Comparison of ENCODE assay signal across 9 cellular contexts in the genomic region with DNA sequence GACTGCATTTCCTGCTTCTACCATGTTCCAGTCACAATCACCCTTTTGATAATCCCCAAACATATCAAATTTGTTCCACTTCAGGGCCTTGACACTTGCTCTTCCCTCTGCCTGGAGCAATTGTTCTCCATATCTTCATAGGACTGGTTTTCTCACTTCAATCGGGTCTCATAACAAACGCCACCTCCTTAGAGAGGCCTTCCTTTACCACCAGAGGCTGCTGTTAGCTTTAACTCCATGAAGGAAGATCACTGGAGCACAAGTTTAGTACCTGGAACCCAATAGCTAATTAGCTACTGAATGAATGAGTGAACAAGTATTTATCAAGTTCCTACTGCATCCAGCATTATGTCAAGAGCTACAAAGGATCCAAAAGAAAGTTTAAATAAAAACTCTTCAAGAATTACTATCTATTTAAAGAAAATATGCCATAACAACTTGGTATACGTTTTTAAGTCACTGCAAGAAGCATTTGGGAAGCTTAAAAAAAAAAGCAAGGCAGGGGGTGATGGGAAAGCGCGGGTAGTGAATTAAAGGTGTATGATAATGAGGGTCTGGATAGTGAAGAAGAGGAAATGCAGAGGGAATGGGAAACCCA. TPM values are rescaled to one million over a fixed set of nuclear protein-coding genes. Genes with fewer than 3 reads are reported as not detected.
DNase-seq lines count a peak whose midpoint lies in the region; ATAC-seq and TF ChIP-seq lines count a peak whose summit lies in the region.
"Had no signal": no experiment of that assay in that cellular context is flagged by ENCODE, and none has a peak within 500 bp of the region (broad histone marks: within the 10 kb centered on the region; RNA-seq: fewer than 3 reads in every experiment).

No MANE protein-coding gene starts in this region.

- BruUV-seq in Caco-2 (replicated peaks; lab: Mats Ljungman, UMichigan): no TSS peak
- BruUV-seq in IMR-90 (replicated peaks; lab: Mats Ljungman, UMichigan): no TSS peak

- H3K4me3 ChIP-seq in Caco-2 (ENCODE audit: low read depth, low read length): no peak overlapping the region
- H3K4me3 ChIP-seq in IMR-90 (ENCODE audit: insufficient read depth, low read depth, low read length): no peak overlapping the region
- no peak overlapping the region for H3K4me3 ChIP-seq in brain microvascular endothelial cell (ENCODE audit: low read depth, low read length)
- no peak overlapping the region for H3K4me3 ChIP-seq in left lung

- no peak overlapping the region for H3K9ac ChIP-seq in IMR-90 (ENCODE audit: low read depth, low read length)

- 100% methylated on average over 2 of the region's 5 CpGs; no CpG with 5 or more reads in 1 of the 2 experiments for WGBS in IMR-90 (ENCODE audit: extremely low coverage in 2 of 2, insufficient read length in 1 of 2), 2 experiments

- H3K36me3 ChIP-seq in Caco-2 (ENCODE audit: control insufficient read depth, insufficient read depth, low read length) (no peaks in the 10 kb centered on the region), IMR-90 (ENCODE audit: control insufficient read depth, insufficient read depth, low read length) (peaks cover 2% of the 10 kb centered on the region; the same call in 1 of the 2 replicates), brain microvascular endothelial cell (replicated peaks) (no peaks in the 10 kb centered on the region), left lung (no peaks in the 10 kb centered on the region)

- CTCF ChIA-PET in Caco-2 (lab: Charles Lee): interaction anchor here (0.5 to 2.0 kb wide), 11 partner anchors 10 to 411 kb away, joined by 3 to 25 read pairs (median 4); partner anchors contain the start of genes BAZ2B and MARCHF7
- CTCF ChIA-PET in IMR-90 (lab: Yijun Ruan, JAX): interaction anchor here (0.8 kb wide), 1 partner anchor 9 kb away, joined by 3 read pairs; no protein-coding TSS in a partner anchor

- H3K23ac ChIP-seq in IMR-90 (ENCODE audit: low read depth, low read length): no peak overlapping the region

- no peak overlapping the region for H4K8ac ChIP-seq in IMR-90 (ENCODE audit: low read depth in 2 of 2, low read length in 2 of 2)

- no peak overlapping the region for H2AK9ac ChIP-seq in IMR-90 (replicated peaks; ENCODE audit: low read depth, low read length, poor library complexity)

- TF ChIP-seq CTCF in Caco-2 (IDR thresholded peaks at IDR 0.05; ENCODE audit: insufficient read depth in 1 of 2, low read depth in 1 of 2, low read length in 1 of 2, severe bottlenecking in 1 of 2, unreplicated experiment in 1 of 2): peak; percentile 36 to 89
- peak; percentile 24; the same call in 1 of the 2 replicates for TF ChIP-seq CTCF in IMR-90 (conservative IDR thresholded peaks at IDR 0.05; ENCODE audit: low read depth, low read length)
- TF ChIP-seq CTCF in brain microvascular endothelial cell (IDR thresholded peaks at IDR 0.05; ENCODE audit: low read depth, low read length, missing control alignments): peak; percentile 58
- TF ChIP-seq CTCF in left lung (IDR thresholded peaks at IDR 0.05): peak in 1 of 2 donors; percentile 12

- no peak overlapping the region for H4K91ac ChIP-seq in IMR-90 (ENCODE audit: insufficient read depth, low read depth, low read length)

- no peaks in the 10 kb centered on the region for H3K4me1 ChIP-seq in Caco-2
- no peaks in the 10 kb centered on the region for H3K4me1 ChIP-seq in IMR-90 (ENCODE audit: control insufficient read depth, insufficient read depth, low read length)
- peaks cover 0 to 20% of the 10 kb centered on the region in 2 donors for H3K4me1 ChIP-seq in left lung

- no peaks in the 10 kb centered on the region for H3K36me3 Mint-ChIP-seq in Caco-2 (ENCODE audit: insufficient read depth, unreplicated experiment)
- no peaks in the 10 kb centered on the region for H3K36me3 Mint-ChIP-seq in natural killer cell treated with Interleukin-12 subunit alpha and Interleukin-12 subunit beta and Interleukin-15 and Interleukin-18, amount 100 ng/mL, for 72 hours
- H3K36me3 Mint-ChIP-seq: immature natural killer cell had no signal

- no peak overlapping the region for H2BK5ac ChIP-seq in IMR-90 (ENCODE audit: low read depth, low read length, poor library complexity, severe bottlenecking)

- no peak overlapping the region for H2AFZ ChIP-seq in IMR-90 (replicated peaks; ENCODE audit: low read length, poor library complexity)

- no peaks in the 10 kb centered on the region for H3K9me3 Mint-ChIP-seq in Caco-2 (ENCODE audit: unreplicated experiment)
- H3K9me3 Mint-ChIP-seq in natural killer cell treated with Interleukin-12 subunit alpha and Interleukin-12 subunit beta and Interleukin-15 and Interleukin-18, amount 100 ng/mL, for 72 hours: no peaks in the 10 kb centered on the region
- H3K9me3 Mint-ChIP-seq: immature natural killer cell had no signal

- no peaks in the 10 kb centered on the region for H4K20me1 ChIP-seq in IMR-90 (ENCODE audit: insufficient read depth, low read length)

- H3K27ac ChIP-seq in IMR-90 (ENCODE audit: insufficient read depth, low read length) (no peak overlapping the region), brain microvascular endothelial cell (no peak overlapping the region), left lung (peak overlapping the region in 1 of 2 donors; percentile 35)

- no peak overlapping the region for H3K56ac ChIP-seq in IMR-90 (ENCODE audit: extremely low read depth, insufficient read depth, low read length)

- H2BK15ac ChIP-seq in IMR-90 (ENCODE audit: low read depth, low read length): no peak overlapping the region

- ATAC-seq in IMR-90 (ENCODE audit: low read depth) (no peak), left lung (peak; percentile 74), HG03159 (IDR thresholded peaks at IDR 0.05; ENCODE audit: unreplicated experiment) (no peak)
- no peak for ATAC-seq in natural killer cell treated with Interleukin-12 subunit alpha and Interleukin-12 subunit beta and Interleukin-15 and Interleukin-18, amount 100 ng/mL, for 72 hours

- H2AK5ac ChIP-seq in IMR-90 (ENCODE audit: low read depth, low read length): no peak overlapping the region

- H3K27me3 ChIP-seq in Caco-2 (replicated peaks; ENCODE audit: control insufficient read depth, insufficient read depth, low read length): no peaks in the 10 kb centered on the region
- H3K27me3 ChIP-seq in IMR-90 (ENCODE audit: control insufficient read depth, insufficient read depth, low read length): no peaks in the 10 kb centered on the region
- no peaks in the 10 kb centered on the region for H3K27me3 ChIP-seq in brain microvascular endothelial cell (replicated peaks)
- no peaks in the 10 kb centered on the region for H3K27me3 ChIP-seq in left lung

- H3K14ac ChIP-seq in IMR-90 (replicated peaks; ENCODE audit: low read depth, low read length): no peak overlapping the region

- H3K27me3 Mint-ChIP-seq in Caco-2 (ENCODE audit: insufficient read depth, unreplicated experiment): no peaks in the 10 kb centered on the region
- no peaks in the 10 kb centered on the region for H3K27me3 Mint-ChIP-seq in natural killer cell treated with Interleukin-12 subunit alpha and Interleukin-12 subunit beta and Interleukin-15 and Interleukin-18, amount 100 ng/mL, for 72 hours

- dilution Hi-C loops in IMR-90 (cut with HindIII; ENCODE audit: low sequenced_read_pairs, unreplicated experiment): no loop called here

- DNase-seq in Caco-2 (peak; percentile 40 to 57), IMR-90 (peak; percentile 8), brain microvascular endothelial cell (no peak), left lung (no peak), NCI-H526 treated with DMSO at 0.1 percent for 48 hours (lab: John Stamatoyannopoulos, UW) (no peak), NCI-H2171 (lab: John Stamatoyannopoulos, UW) (no peak)
- no peak for DNase-seq in natural killer cell treated with Interleukin-12 subunit alpha and Interleukin-12 subunit beta and Interleukin-15 and Interleukin-18, amount 100 ng/mL, for 72 hours (ENCODE audit: low spot score)
- DNase-seq: immature natural killer cell had no signal

- no peak overlapping the region for H3K27ac Mint-ChIP-seq in Caco-2 (ENCODE audit: unreplicated experiment)
- H3K27ac Mint-ChIP-seq in natural killer cell treated with Interleukin-12 subunit alpha and Interleukin-12 subunit beta and Interleukin-15 and Interleukin-18, amount 100 ng/mL, for 72 hours: no peak overlapping the region

- no peak overlapping the region; the same call in 1 of the 2 replicates for H4K5ac ChIP-seq in IMR-90 (ENCODE audit: low read depth, low read length)

- TF ChIP-seq RAD21 in IMR-90 (IDR thresholded peaks at IDR 0.05; ENCODE audit: low read length): no peak

- no peak overlapping the region for H3K4ac ChIP-seq in IMR-90 (ENCODE audit: low read depth, low read length)

- in situ Hi-C loops in IMR-90 (cut with MboI; ENCODE audit: low sequenced_read_pairs) (no loop called here), brain microvascular endothelial cell (cut with HindIII; ENCODE audit: low pct_ligation_motif_present, low sequenced_read_pairs) (no loop called here)

- no peak overlapping the region for H2BK120ac ChIP-seq in IMR-90 (ENCODE audit: low read depth, low read length)

- H3K4me1 Mint-ChIP-seq in Caco-2 (ENCODE audit: low read depth, unreplicated experiment): peaks cover 10% of the 10 kb centered on the region
- H3K4me1 Mint-ChIP-seq in natural killer cell treated with Interleukin-12 subunit alpha and Interleukin-12 subunit beta and Interleukin-15 and Interleukin-18, amount 100 ng/mL, for 72 hours (ENCODE audit: low read depth in 2 of 2): no peaks in the 10 kb centered on the region
- H3K4me1 Mint-ChIP-seq: immature natural killer cell had no signal

- no peaks in the 10 kb centered on the region for H3K9me3 ChIP-seq in Caco-2
- H3K9me3 ChIP-seq in IMR-90 (ENCODE audit: control insufficient read depth, insufficient read depth, low read length): peaks cover 3% of the 10 kb centered on the region; the same call in 1 of the 2 replicates
- H3K9me3 ChIP-seq in left lung: no peaks in the 10 kb centered on the region

- H3K18ac ChIP-seq in IMR-90 (ENCODE audit: low read depth, low read length): no peak overlapping the region

- H3K9me1 ChIP-seq in IMR-90 (ENCODE audit: insufficient read depth, low read length): no peaks in the 10 kb centered on the region; the same call in 1 of the 2 replicates

- intact Hi-C loops in Caco-2 (cut with micrococcal nuclease; ENCODE audit: unreplicated experiment) (loop anchor here (1.0 kb wide), 5 partner anchors 58 to 411 kb away; partner anchors contain the start of gene MARCHF7), IMR-90 (cut with micrococcal nuclease) (no loop called here), left lung (cut with DNase I) (no loop called here)

- POLR2A ChIA-PET in Caco-2 (lab: Charles Lee) (interaction anchor here (0.7 to 1.5 kb wide), 3 partner anchors 58 to 156 kb away, joined by 3 to 32 read pairs (median 15); partner anchors contain the start of gene MARCHF7), IMR-90 (lab: Charles Lee; ENCODE audit: unreplicated experiment) (no interaction called here)

- H3K4me2 ChIP-seq in IMR-90 (ENCODE audit: low read depth, low read length): no peak overlapping the region

- H2BK20ac ChIP-seq in IMR-90 (ENCODE audit: low read depth, low read length): no peak overlapping the region

- no peak for TF ChIP-seq POLR2A in IMR-90 (IDR thresholded peaks at IDR 0.05; ENCODE audit: low read depth, low read length)

- H3K4me3 Mint-ChIP-seq in Caco-2 (ENCODE audit: unreplicated experiment): no peak overlapping the region
- no peak overlapping the region for H3K4me3 Mint-ChIP-seq in natural killer cell treated with Interleukin-12 subunit alpha and Interleukin-12 subunit beta and Interleukin-15 and Interleukin-18, amount 100 ng/mL, for 72 hours
- H3K4me3 Mint-ChIP-seq: immature natural killer cell had no signal

- H3K79me1 ChIP-seq in IMR-90 (ENCODE audit: low read depth in 1 of 2, low read length in 2 of 2): peaks cover 0 to 24% of the 10 kb centered on the region in 2 experiments; a peak in 3 of 4 replicates

RNA-seq across cellular contexts. Expression of gene BAZ2B, which starts 58.8 kb away (rescaled TPM):
- total RNA-seq in Caco-2 (2022): 32.9 and 34.6 TPM in 2 replicates
- total RNA-seq in IMR-90 (2012; rRNA removed): 42.1 and 49.7 TPM in 2 replicates
- polyA plus RNA-seq in IMR-90 (2012; rRNA removed): 8.9 and 9.0 TPM in 2 replicates
- 1.9 and 3.0 TPM in 2 replicates for polyA plus RNA-seq in IMR-90 (2012; cell fraction: cytosol; rRNA removed)
- polyA plus RNA-seq in IMR-90 (2012; cell fraction: nucleus; rRNA removed; ENCODE audit: low replicate concordance): 2.6 and 23.5 TPM in 2 replicates
- total RNA-seq in left lung: 10 to 100 TPM; 60.0 to 76.2 TPM
- total RNA-seq in natural killer cell treated with Interleukin-12 subunit alpha and Interleukin-12 subunit beta and Interleukin-15 and Interleukin-18, amount 100 ng/mL, for 72 hours: 10 to 100 TPM; 13.7 to 14.1 TPM

Comparison
In these comparisons a context has a peak if more than half of its experiments do, and no peak if none do; other contexts are left out.
1. DNase-seq: peak in Caco-2 (2 of 2) and IMR-90 (single experiment); none in brain microvascular endothelial cell (single experiment), left lung (0 of 2), NCI-H526 treated with DMSO at 0.1 percent for 48 hours (single experiment), NCI-H2171 (single experiment) and natural killer cell treated with Interleukin-12 subunit alpha and Interleukin-12 subunit beta and Interleukin-15 and Interleukin-18, amount 100 ng/mL, for 72 hours (single experiment).